13 cellular contexts compared by ENCODE assay signal in the genomic region with DNA sequence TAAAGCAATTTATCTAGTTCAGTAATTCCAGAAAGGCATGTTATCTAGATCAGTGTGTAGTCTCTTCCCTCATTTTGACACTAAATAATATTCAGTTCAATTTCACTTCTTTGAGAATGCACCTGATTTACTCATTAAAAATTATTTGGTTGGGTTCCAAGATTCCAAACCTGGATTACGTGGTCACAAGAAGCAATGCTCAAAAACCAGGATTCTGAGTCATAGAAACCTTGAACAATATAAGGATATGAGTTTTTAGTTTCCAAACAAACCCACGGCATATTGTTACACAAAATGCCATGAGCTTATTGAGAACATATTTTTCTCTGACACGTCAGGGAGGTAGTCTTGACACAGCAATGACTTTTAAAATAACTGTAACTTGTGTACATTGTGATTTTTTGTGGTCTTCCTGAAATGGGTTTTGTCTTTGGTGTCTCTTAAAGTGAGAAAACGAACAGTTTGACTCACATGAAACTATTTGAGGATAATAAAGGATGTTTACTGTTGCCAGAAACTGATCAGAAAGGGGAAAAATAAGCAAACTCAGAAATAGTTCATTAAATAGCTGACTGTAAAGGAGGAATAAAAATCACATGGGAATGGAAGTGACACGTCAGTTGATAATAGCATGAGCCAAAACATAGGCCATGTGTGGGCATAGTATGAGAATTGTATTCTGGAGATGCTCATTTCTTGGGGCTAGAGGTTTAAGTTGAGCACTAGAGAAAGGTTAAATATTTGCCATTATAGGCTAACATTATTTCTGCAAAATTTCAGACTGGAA.
A peak's percentile ranks its signal among the peaks of the same experiment; 100 is the strongest.
DNase-seq lines count a peak whose midpoint lies in the region; ATAC-seq, FAIRE-seq and TF ChIP-seq lines count a peak whose summit lies in the region.
"Had no signal": no experiment of that assay in that cellular context is flagged by ENCODE, and none has a peak within 500 bp of the region (broad histone marks: within the 10 kb centered on the region; RNA-seq: fewer than 3 reads in every experiment).

No MANE protein-coding gene starts in this region.

- TF ChIP-seq POLR2A in adrenal gland (IDR thresholded peaks at IDR 0.05) (no peak), body of pancreas (IDR thresholded peaks at IDR 0.05) (no peak)

- intact Hi-C loops in adrenal gland (cut with DNase I) (no loop called here), body of pancreas (cut with DNase I) (no loop called here)

- no peak for ATAC-seq in body of pancreas

- H3K4me3 ChIP-seq in ACC112 (ENCODE audit: low read depth, low read length) (peak overlapping the region; percentile 43), brain microvascular endothelial cell (ENCODE audit: low read depth, low read length) (no peak overlapping the region), kidney epithelial cell (ENCODE audit: low read depth, low read length) (no peak overlapping the region), adrenal gland (no peak overlapping the region), body of pancreas (no peak overlapping the region), small intestine (ENCODE audit: low read depth in 1 of 2, low read length in 2 of 2) (no peak overlapping the region)
- H3K4me3 ChIP-seq: ovary had no signal

- H3K36me3 ChIP-seq in ACC112 (ENCODE audit: insufficient read depth, low read length) (no peaks in the 10 kb centered on the region), brain microvascular endothelial cell (replicated peaks) (no peaks in the 10 kb centered on the region), kidney epithelial cell (ENCODE audit: control insufficient read depth, insufficient read depth, low read length) (no peaks in the 10 kb centered on the region), adrenal gland (replicated peaks in 1 of 2) (no peaks in the 10 kb centered on the region), body of pancreas (replicated peaks in 1 of 2; ENCODE audit: insufficient read depth in 1 of 2, low read depth in 2 of 2) (no peaks in the 10 kb centered on the region), small intestine (ENCODE audit: control insufficient read depth in 2 of 2, insufficient read depth in 2 of 2, low read length in 2 of 2) (no peaks in the 10 kb centered on the region)
- H3K36me3 ChIP-seq: ovary had no signal

- H2AFZ ChIP-seq in ACC112 (ENCODE audit: low read length, unreplicated experiment) = peak overlapping the region; percentile 35

- in situ Hi-C loops in brain microvascular endothelial cell (cut with HindIII; ENCODE audit: low pct_ligation_motif_present, low sequenced_read_pairs) = no loop called here

- H3K9me3 ChIP-seq in adrenal gland (replicated peaks in 1 of 3) = no peaks in the 10 kb centered on the region
- H3K9me3 ChIP-seq in body of pancreas = no peaks in the 10 kb centered on the region
- H3K9me3 ChIP-seq in small intestine (ENCODE audit: control insufficient read depth, low read depth) = no peaks in the 10 kb centered on the region
- H3K9me3 ChIP-seq: ovary had no signal

- FAIRE-seq in HTR-8/SVneo (lab: Jason Lieb, UNC) (no peak), small intestine (lab: Jason Lieb, UNC) (no peak)

- WGBS in adrenal gland, 4 donors = 50 to 60% (median 54%) methylated on average over 5 of the region's 5 CpGs
- WGBS in body of pancreas, 2 donors = 23 to 31% methylated on average over 5 of the region's 5 CpGs
- 38 to 62% (median 54%) methylated on average over 5 of the region's 5 CpGs for WGBS in small intestine, 3 donors

- TF ChIP-seq CTCF in brain microvascular endothelial cell (IDR thresholded peaks at IDR 0.05; ENCODE audit: low read depth, low read length, missing control alignments) (no peak), kidney epithelial cell (IDR thresholded peaks at IDR 0.05; ENCODE audit: insufficient read depth, low read length, poor library complexity, severe bottlenecking) (no peak), adrenal gland (IDR thresholded peaks at IDR 0.05) (no peak), body of pancreas (IDR thresholded peaks at IDR 0.05) (no peak)

- no peaks in the 10 kb centered on the region for H3K27me3 ChIP-seq in ACC112 (ENCODE audit: insufficient read depth, low read length)
- H3K27me3 ChIP-seq in brain microvascular endothelial cell (replicated peaks) = no peaks in the 10 kb centered on the region
- H3K27me3 ChIP-seq in kidney epithelial cell (ENCODE audit: control insufficient read depth, insufficient read depth, low read length) = no peaks in the 10 kb centered on the region
- H3K27me3 ChIP-seq in adrenal gland = no peaks in the 10 kb centered on the region
- no peaks in the 10 kb centered on the region for H3K27me3 ChIP-seq in body of pancreas
- no peaks in the 10 kb centered on the region for H3K27me3 ChIP-seq in small intestine (ENCODE audit: control insufficient read depth in 2 of 2, insufficient read depth in 2 of 2, low read length in 2 of 2)
- H3K27me3 ChIP-seq: ovary had no signal

- peaks cover 50% of the 10 kb centered on the region for H3K4me1 ChIP-seq in ACC112 (ENCODE audit: control insufficient read depth, insufficient read depth, low read length, unreplicated experiment)
- H3K4me1 ChIP-seq in adrenal gland (replicated peaks in 1 of 2) = no peaks in the 10 kb centered on the region
- H3K4me1 ChIP-seq in body of pancreas = peaks cover 5% of the 10 kb centered on the region
- no peaks in the 10 kb centered on the region for H3K4me1 ChIP-seq in small intestine (ENCODE audit: control insufficient read depth in 2 of 2, insufficient read depth in 1 of 2, low read depth in 1 of 2, low read length in 1 of 2)

- H3K79me2 ChIP-seq in ACC112 (ENCODE audit: control insufficient read depth, insufficient read depth, low read length, unreplicated experiment) = no peaks in the 10 kb centered on the region

- H3K27ac ChIP-seq in ACC112 (ENCODE audit: low read depth, low read length) = peak overlapping the region; percentile 87
- H3K27ac ChIP-seq in brain microvascular endothelial cell = peak overlapping the region; percentile 59
- no peak overlapping the region for H3K27ac ChIP-seq in adrenal gland
- no peak overlapping the region for H3K27ac ChIP-seq in body of pancreas
- H3K27ac ChIP-seq in small intestine (ENCODE audit: low read depth in 1 of 2, low read length in 1 of 2) = no peak overlapping the region
- H3K27ac ChIP-seq: ovary had no signal

- DNase-seq in HT1080 (ENCODE audit: low read depth) = peak; percentile 87
- no peak for DNase-seq in brain microvascular endothelial cell
- peak; percentile 12 for DNase-seq in kidney epithelial cell (ENCODE audit: low read depth)
- DNase-seq in adrenal gland = no peak
- no peak for DNase-seq in HTR-8/SVneo (ENCODE audit: insufficient read length, low spot score)
- DNase-seq in body of pancreas = no peak
- no peak for DNase-seq in small intestine
- DNase-seq: effector memory CD4-positive, alpha-beta T cell; mesendoderm; NK-92 treated with Interleukin-12 subunit alpha and Interleukin-12 subunit beta, amount 100 ng/mL, for 24 hours; ovary; stimulated activated CD4-positive, alpha-beta T cell treated with anti-CD3 and anti-CD28 coated beads, Interleukin-1b, Interleukin-23, amount 100 ng/mL, for 48 hours had no signal

Comparison
In these comparisons a context has a peak if more than half of its experiments do, and no peak if none do; other contexts are left out.
1. H3K27ac ChIP-seq: peak in ACC112 (single experiment) and brain microvascular endothelial cell (single experiment); none in adrenal gland (0 of 5), body of pancreas (0 of 4) and small intestine (0 of 2).
2. DNase-seq: peak in HT1080 (single experiment) and kidney epithelial cell (single experiment); none in brain microvascular endothelial cell (single experiment), adrenal gland (0 of 7), HTR-8/SVneo (single experiment), body of pancreas (0 of 4) and small intestine (single experiment).